In the genomic region with DNA sequence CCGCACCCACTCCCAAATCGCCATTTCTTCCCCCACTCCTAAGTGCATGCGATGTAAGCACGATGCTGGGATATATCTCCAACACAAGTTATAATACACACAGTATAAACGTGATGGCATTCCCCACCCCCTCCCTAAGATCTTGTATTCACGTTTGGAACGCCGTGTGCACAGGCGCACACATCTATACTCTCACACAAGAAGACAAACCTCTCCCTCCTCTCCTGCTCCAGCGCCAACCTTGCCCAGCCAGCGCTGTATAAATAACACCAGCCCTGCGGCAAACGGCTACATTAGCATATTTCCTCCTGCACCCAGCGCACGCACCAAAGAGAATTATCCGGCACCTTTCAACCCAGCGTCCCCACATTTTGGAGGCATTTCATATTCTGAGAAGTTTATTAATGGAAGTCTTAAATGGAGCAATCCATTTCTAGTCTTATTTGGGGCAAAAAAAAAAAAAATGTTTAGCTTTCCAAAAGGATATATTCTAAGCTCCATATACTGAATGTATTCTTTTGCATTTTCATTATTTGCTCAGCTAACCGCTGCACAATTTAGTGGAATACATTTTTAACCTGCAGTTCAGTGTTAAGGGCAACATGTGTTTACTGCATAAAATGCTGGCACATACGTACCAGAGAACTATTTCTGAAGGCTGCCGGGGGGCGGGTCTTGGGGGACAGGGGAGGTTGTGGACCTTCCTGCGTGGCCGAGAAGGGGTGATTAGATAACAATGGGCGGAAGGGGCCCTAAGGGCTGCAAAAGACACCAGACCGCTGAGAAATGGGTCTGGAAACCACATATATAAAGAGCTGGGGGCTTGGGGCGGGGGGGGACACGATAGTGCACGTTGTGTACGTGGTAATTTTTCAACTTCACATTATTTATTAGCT, we compare ENCODE assay signal across 8 cellular contexts. TPM values are rescaled to one million over a fixed set of nuclear protein-coding genes. Genes with fewer than 3 reads are reported as not detected.
A peak's percentile ranks its signal among the peaks of the same experiment; 100 is the strongest.
DNase-seq lines count a peak whose midpoint lies in the region; ATAC-seq and TF ChIP-seq lines count a peak whose summit lies in the region.

No MANE protein-coding gene starts in this region.

- H3K4me1 ChIP-seq in PC-9 (replicated peaks; ENCODE audit: insufficient read depth) (peaks cover 14% of the 10 kb centered on the region), spleen (peaks cover 6 to 36% (median 26%) of the 10 kb centered on the region in 6 donors)

- H2AFZ ChIP-seq in PC-9 = peak overlapping the region; percentile 91

- H3K27me3 Mint-ChIP-seq in T-helper 1 cell treated with Interleukin-12 subunit alpha and Interleukin-12 subunit beta and Interleukin-4 antibody, amounts not matched to agents 30 μg/mL and 1 μg/mL, for 36 hours (ENCODE audit: low read depth) = peaks cover 50% of the 10 kb centered on the region

- TF ChIP-seq CTCF in PC-9 (conservative IDR thresholded peaks at IDR 0.05) (no peak), cardiac fibroblast (IDR thresholded peaks at IDR 0.05; ENCODE audit: low read depth, low read length) (no peak), spleen (IDR thresholded peaks at IDR 0.05 in 8 of 11, conservative IDR thresholded peaks at IDR 0.05 in 3 of 11) (no peak)

- no peaks in the 10 kb centered on the region for H3F3A ChIP-seq in PC-9 (ENCODE audit: insufficient read depth, low read depth)

- WGBS in spleen, 5 donors = 9 to 14% (median 10%) methylated on average over 29 of the region's 29 CpGs

- H3K4me1 Mint-ChIP-seq in T-helper 1 cell treated with Interleukin-12 subunit alpha and Interleukin-12 subunit beta and Interleukin-4 antibody, amounts not matched to agents 30 μg/mL and 1 μg/mL, for 36 hours (ENCODE audit: low read depth) = peaks cover 4% of the 10 kb centered on the region

- peaks cover 23% of the 10 kb centered on the region for H3K79me2 ChIP-seq in PC-9 (ENCODE audit: low read depth)

- H3K36me3 Mint-ChIP-seq in T-helper 1 cell treated with Interleukin-12 subunit alpha and Interleukin-12 subunit beta and Interleukin-4 antibody, amounts not matched to agents 30 μg/mL and 1 μg/mL, for 36 hours (ENCODE audit: low read depth) = no peaks in the 10 kb centered on the region

- no peaks in the 10 kb centered on the region for H3K9me3 Mint-ChIP-seq in T-helper 1 cell treated with Interleukin-12 subunit alpha and Interleukin-12 subunit beta and Interleukin-4 antibody, amounts not matched to agents 30 μg/mL and 1 μg/mL, for 36 hours

- POLR2A ChIA-PET in PC-9 (lab: Charles Lee; ENCODE audit: unreplicated experiment) = interaction anchor here (0.5 to 0.7 kb wide), 3 partner anchors 54 to 100 kb away, joined by 3 to 4 read pairs (median 4); no protein-coding TSS in a partner anchor

- CTCF ChIA-PET in PC-9 (lab: Charles Lee) = interaction anchor here (0.6 kb wide), 3 partner anchors 13 to 695 kb away, joined by 3 to 5 read pairs (median 4); no protein-coding TSS in a partner anchor

- no peak for ATAC-seq in HG02852 (IDR thresholded peaks at IDR 0.05; ENCODE audit: unreplicated experiment)
- ATAC-seq in HG03045 (IDR thresholded peaks at IDR 0.05; ENCODE audit: unreplicated experiment) = no peak

- H3K27me3 ChIP-seq in PC-9 (ENCODE audit: insufficient read depth, low read depth) (no peaks in the 10 kb centered on the region), layer of hippocampus (ENCODE audit: control insufficient read depth, insufficient read depth, low read length) (no peaks in the 10 kb centered on the region), spleen (replicated peaks in 1 of 7) (peaks cover 0 to 64% (median 54%) of the 10 kb centered on the region in 7 donors)

- H4K20me1 ChIP-seq in PC-9 (ENCODE audit: insufficient read depth) = no peaks in the 10 kb centered on the region; the same call in 1 of the 2 replicates

- H3K27ac ChIP-seq in PC-9 = no peak overlapping the region
- H3K27ac ChIP-seq in layer of hippocampus (ENCODE audit: low read depth, low read length) = peak overlapping the region; percentile 82
- no peak overlapping the region for H3K27ac ChIP-seq in spleen

- H3K4me3 ChIP-seq in PC-9 (peak overlapping the region; percentile 84), cardiac fibroblast (replicated peaks in 1 of 2; ENCODE audit: low read depth in 2 of 2, low read length in 2 of 2) (peak overlapping the region; percentile 41 to 89), spleen (peak overlapping the region in 7 of 8 donors; percentile 43 to 76 (median 57))

- H3K9me2 ChIP-seq in PC-9 (ENCODE audit: insufficient read depth) = no peaks in the 10 kb centered on the region

- peak overlapping the region; percentile 79 for H3K27ac Mint-ChIP-seq in T-helper 1 cell treated with Interleukin-12 subunit alpha and Interleukin-12 subunit beta and Interleukin-4 antibody, amounts not matched to agents 30 μg/mL and 1 μg/mL, for 36 hours

- TF ChIP-seq POLR2A in spleen (IDR thresholded peaks at IDR 0.05) = no peak

- intact Hi-C loops in PC-9 (cut with micrococcal nuclease; ENCODE audit: unreplicated experiment) (loop anchor here (1.0 to 5.0 kb wide), 5 partner anchors 39 to 274 kb away; no protein-coding TSS in a partner anchor), spleen (cut with DNase I; ENCODE audit: low total_unique reads) (loop anchor here (10.0 kb wide), 1 partner anchor 173 kb away; no protein-coding TSS in a partner anchor)

- H3K36me3 ChIP-seq in PC-9 (ENCODE audit: low read depth) (no peaks in the 10 kb centered on the region), spleen (no peaks in the 10 kb centered on the region)

- peak overlapping the region; percentile 78 for H3K4me3 Mint-ChIP-seq in T-helper 1 cell treated with Interleukin-12 subunit alpha and Interleukin-12 subunit beta and Interleukin-4 antibody, amounts not matched to agents 30 μg/mL and 1 μg/mL, for 36 hours

- BruUV-seq in PC-9 (replicated peaks; lab: Mats Ljungman, UMichigan) = no TSS peak

- no peak for DNase-seq in T-helper 1 cell
- DNase-seq in PC-9 = peak; percentile 49 to 55
- DNase-seq in cardiac fibroblast (ENCODE audit: low read depth in 2 of 2) = peak in 1 of 2 donors; percentile 38
- no peak for DNase-seq in spleen

- no peaks in the 10 kb centered on the region for H3K9me3 ChIP-seq in PC-9 (ENCODE audit: insufficient read depth, low read depth)
- no peaks in the 10 kb centered on the region for H3K9me3 ChIP-seq in spleen

- H3K4me2 ChIP-seq in PC-9 = peak overlapping the region; percentile 79

RNA-seq across cellular contexts. Expression of a gene that starts 1.1 kb away (rescaled TPM):
- total RNA-seq in PC-9 (2021) (13.5 and 16.3 TPM in 2 replicates), spleen (10 to 100 TPM; 15.1 to 22.6 (median 20.2) TPM)
- 1 to 10 TPM; 1.9 to 2.4 (median 2.0) TPM for polyA plus RNA-seq in spleen

Comparison
In these comparisons a context has a peak if more than half of its experiments do, and no peak if none do; other contexts are left out.
1. DNase-seq: peak in PC-9 (2 of 2); none in T-helper 1 cell (0 of 5) and spleen (single experiment).
2. Peak in every context shown above with its lines, with median percentiles within 50 percentile points of each other: H3K4me3 ChIP-seq.